ENCODE assay signal across 23 cellular contexts in genomic region chr6:160239929-160240690, GRCh38. TPM values are rescaled to one million over a fixed set of nuclear protein-coding genes. Genes with fewer than 3 reads are reported as not detected.
"Had no signal": no experiment of that assay in that cellular context is flagged by ENCODE, and none has a peak within 500 bp of the region (broad histone marks: within the 10 kb centered on the region; RNA-seq: fewer than 3 reads in every experiment).

No MANE protein-coding gene starts in this region.

- DNase-seq: activated B cell treated with CpG ODN at 0.5 μM for 24 hours; activated CD4-positive, alpha-beta memory T cell treated with anti-CD3 and anti-CD28 coated beads, Interleukin-2, amount 10 ng/mL, durations not matched to agents 7 days and 5 days; activated CD4-positive, alpha-beta T cell treated with anti-CD3 and anti-CD28 coated beads for 48 hours; activated CD8-positive, alpha-beta memory T cell treated with anti-CD3 and anti-CD28 coated beads, Interleukin-2, amount 10 ng/mL, durations not matched to agents 7 days and 5 days; activated naive CD4-positive, alpha-beta T cell; anterior cingulate cortex; brain microvascular endothelial cell; central memory CD4-positive, alpha-beta T cell; gastrocnemius medialis; head of caudate nucleus; lower lobe of right lung; nucleus accumbens; posterior cingulate gyrus; sigmoid colon; spleen; stimulated activated naive B cell treated with anti-CD40 and anti-IgM and Interleukin-4, amounts not matched to agents 10 μg/mL and 1 μg/mL and 100 μg/mL, for 72 hours; upper lobe of right lung had no signal

- H3K36me3 ChIP-seq: brain microvascular endothelial cell, gastrocnemius medialis, lower lobe of right lung, sigmoid colon, spleen, thoracic aorta, upper lobe of right lung had no signal

- H3K27ac ChIP-seq: brain microvascular endothelial cell, gastrocnemius medialis, lower lobe of right lung, sigmoid colon, spleen, upper lobe of right lung had no signal

- FAIRE-seq: endometrium, islet of Langerhans had no signal

- H3K27me3 ChIP-seq: brain microvascular endothelial cell, gastrocnemius medialis, sigmoid colon, spleen, upper lobe of right lung had no signal

- H3K4me3 ChIP-seq: coronary artery, gastrocnemius medialis, lower lobe of right lung, sigmoid colon, spleen, thoracic aorta, upper lobe of right lung had no signal

- ATAC-seq: activated CD8-positive, alpha-beta memory T cell treated with anti-CD3 and anti-CD28 coated beads, Interleukin-2, amount 10 ng/mL, durations not matched to agents 7 days and 5 days; activated T-helper 17 cell treated with anti-CD3 and anti-CD28 coated beads, Interleukin-2, amount 50 U/mL, for 72 hours; gastrocnemius medialis; lower lobe of right lung; stimulated activated naive B cell treated with anti-CD40 and anti-IgM and Interleukin-4, amounts not matched to agents 10 μg/mL and 1 μg/mL and 100 μg/mL, for 72 hours; upper lobe of right lung had no signal

- H3K9me3 ChIP-seq: gastrocnemius medialis, thoracic aorta, upper lobe of right lung had no signal

- H3K4me1 ChIP-seq: gastrocnemius medialis, lower lobe of right lung, spleen, upper lobe of right lung had no signal

RNA-seq across cellular contexts. Expression of gene SLC22A2, which starts 18.5 kb away (rescaled TPM):
- total RNA-seq: activated B cell treated with CpG ODN at 0.5 μM for 24 hours; activated CD4-positive, alpha-beta memory T cell treated with anti-CD3 and anti-CD28 coated beads, Interleukin-2, amount 10 ng/mL, durations not matched to agents 7 days and 5 days; activated CD8-positive, alpha-beta memory T cell treated with anti-CD3 and anti-CD28 coated beads, Interleukin-2, amount 10 ng/mL, durations not matched to agents 7 days and 5 days; activated T-helper 17 cell treated with anti-CD3 and anti-CD28 coated beads, Interleukin-2, amount 50 U/mL, for 72 hours; gastrocnemius medialis; lower lobe of right lung; spleen; T-helper 2 cell treated with Interferon-gamma antibody and Interleukin-4, amounts not matched to agents 100 ng/mL and 5 ng/mL, for 36 hours; thoracic aorta; upper lobe of right lung had no signal
- polyA plus RNA-seq: sigmoid colon, spleen had no signal
